9 cellular contexts compared by ENCODE assay signal in genomic region chr17:996554-997344, GRCh38. TPM values are rescaled to one million over a fixed set of nuclear protein-coding genes. Genes with fewer than 3 reads are reported as not detected.
DNase-seq lines count a peak whose midpoint lies in the region; ATAC-seq, FAIRE-seq and TF ChIP-seq lines count a peak whose summit lies in the region.
"Had no signal": no experiment of that assay in that cellular context is flagged by ENCODE, and none has a peak within 500 bp of the region (broad histone marks: within the 10 kb centered on the region; RNA-seq: fewer than 3 reads in every experiment).

TSS of gene TIMM22 (plus strand) at chr17:997129. CDS start at chr17:997143, 14 bp downstream.

- DNase-seq in AG08396 (ENCODE audit: low spot score): peak; percentile 95
- peak; percentile 97 for DNase-seq in NCI-H2227 (lab: John Stamatoyannopoulos, UW; ENCODE audit: unreplicated experiment)
- peak; percentile 95 for DNase-seq in WERI-Rb-1
- peak; percentile 86 for DNase-seq in bronchial epithelial cell (ENCODE audit: low read depth)
- peak; percentile 99 for DNase-seq in iPS-NIHi11 (ENCODE audit: low spot score)
- DNase-seq in smooth muscle cell (lab: John Stamatoyannopoulos, UW; ENCODE audit: unreplicated experiment): peak; percentile 97

- no peak for FAIRE-seq in bronchial epithelial cell (lab: Jason Lieb, UNC)
- FAIRE-seq: islet of Langerhans had no signal

- peaks cover 7% of the 10 kb centered on the region for H3F3A ChIP-seq in smooth muscle cell (ENCODE audit: low read depth)

- H3K4me1 ChIP-seq in smooth muscle cell (ENCODE audit: low read depth): peaks cover 6% of the 10 kb centered on the region

- peak within 1 kb of the TSS; percentile 70 for H3K4me3 ChIP-seq in WERI-Rb-1 (ENCODE audit: low read depth, low read length)
- H3K4me3 ChIP-seq in bronchial epithelial cell (ENCODE audit: low read depth, low read length): peak within 1 kb of the TSS; percentile 99
- H3K4me3 ChIP-seq in smooth muscle cell: peak within 1 kb of the TSS; percentile 92

- peak within 1 kb of the TSS; percentile 77 for H2AFZ ChIP-seq in smooth muscle cell (ENCODE audit: low read depth)

- under 1% methylated on average over 70 of the region's 71 CpGs for WGBS in smooth muscle cell (ENCODE audit: low lambda C conversion rate)

- H3K36me3 ChIP-seq in WERI-Rb-1 (peaks cover 31% of the 10 kb centered on the region), bronchial epithelial cell (ENCODE audit: control insufficient read depth, insufficient read depth, low read length) (peaks cover 10% of the 10 kb centered on the region), smooth muscle cell (ENCODE audit: low read depth) (no peaks in the 10 kb centered on the region)

- H3K27me3 ChIP-seq in WERI-Rb-1 (ENCODE audit: insufficient read depth, low read depth, severe bottlenecking) (no peaks in the 10 kb centered on the region), bronchial epithelial cell (ENCODE audit: control insufficient read depth, insufficient read depth, low read length) (no peaks in the 10 kb centered on the region), smooth muscle cell (ENCODE audit: low read depth) (no peaks in the 10 kb centered on the region)

- peaks cover 16% of the 10 kb centered on the region for H3K79me2 ChIP-seq in smooth muscle cell (ENCODE audit: low read depth)

- H4K20me1 ChIP-seq in smooth muscle cell (ENCODE audit: low read depth): peaks cover 37% of the 10 kb centered on the region

- H3K9me3 ChIP-seq in WERI-Rb-1 (ENCODE audit: severe bottlenecking) (peaks cover 3% of the 10 kb centered on the region), smooth muscle cell (replicated peaks; ENCODE audit: low read depth) (no peaks in the 10 kb centered on the region)

- H3K9ac ChIP-seq in smooth muscle cell (ENCODE audit: low read depth): peak within 1 kb of the TSS; percentile 95

- ATAC-seq in GM18907 (IDR thresholded peaks at IDR 0.05; ENCODE audit: unreplicated experiment): peak; percentile 90
- ATAC-seq in HG03159 (IDR thresholded peaks at IDR 0.05; ENCODE audit: unreplicated experiment): peak; percentile 86

- H3K27ac ChIP-seq in WERI-Rb-1 (peak within 1 kb of the TSS; percentile 96), smooth muscle cell (ENCODE audit: low read depth) (peak within 1 kb of the TSS; percentile 90)

- H3K4me2 ChIP-seq in smooth muscle cell: peak within 1 kb of the TSS; percentile 97

- TF ChIP-seq CTCF in WERI-Rb-1 (IDR thresholded peaks at IDR 0.05; ENCODE audit: low read depth, low read length) (peak; percentile 95), bronchial epithelial cell (IDR thresholded peaks at IDR 0.05; ENCODE audit: insufficient read depth, low read length, severe bottlenecking) (peak; percentile 95), smooth muscle cell (IDR thresholded peaks at IDR 0.05; ENCODE audit: borderline replicate concordance, insufficient read depth, poor library complexity, severe bottlenecking) (peak; percentile 72)

RNA-seq across cellular contexts. Expression of gene TIMM22, which starts in this region (rescaled TPM):
- 11.3 and 16.3 TPM in 2 replicates for total RNA-seq in bronchial epithelial cell
- total RNA-seq in smooth muscle cell: 13.7 and 18.4 TPM in 2 replicates
- polyA plus RNA-seq in smooth muscle cell: 24.0 and 27.9 TPM in 2 replicates

Comparison
In these comparisons a context has a peak if more than half of its experiments do, and no peak if none do; other contexts are left out.
1. Peak in every context shown above with its lines: DNase-seq, ATAC-seq, H3K4me3 ChIP-seq and H3K27ac ChIP-seq.